ENCODE assay signal across 25 cellular contexts in genomic region chr16:3246876-3247275, GRCh38. TPM values are rescaled to one million over a fixed set of nuclear protein-coding genes. Genes with fewer than 3 reads are reported as not detected.
A peak's percentile ranks its signal among the peaks of the same experiment; 100 is the strongest.
DNase-seq lines count a peak whose midpoint lies in the region; ATAC-seq, FAIRE-seq and TF ChIP-seq lines count a peak whose summit lies in the region.
"Had no signal": no experiment of that assay in that cellular context is flagged by ENCODE, and none has a peak within 500 bp of the region (broad histone marks: within the 10 kb centered on the region; RNA-seq: fewer than 3 reads in every experiment).

No MANE protein-coding gene starts in this region.

- no peaks in the 10 kb centered on the region for H3K36me3 Mint-ChIP-seq in T-helper 17 cell (ENCODE audit: low read depth)
- H3K36me3 Mint-ChIP-seq: CD4-positive, alpha-beta memory T cell had no signal

- H3K4me1 Mint-ChIP-seq in T-helper 17 cell, result peaks cover 2% of the 10 kb centered on the region
- H3K4me1 Mint-ChIP-seq: CD4-positive, alpha-beta memory T cell; H9 had no signal

- no peaks in the 10 kb centered on the region for H3K79me1 ChIP-seq in trophoblast cell (ENCODE audit: low read length)

- CTCF ChIA-PET in HepG2 (lab: Yijun Ruan, JAX; ENCODE audit: low intra/inter-chr PET ratio, low total read pairs), result no interaction called here

- no peak for TF ChIP-seq RAD21 in HepG2 (CRISPR knock-in tag; IDR thresholded peaks at IDR 0.05)

- DNase-seq in HepG2 (ENCODE audit: low spot score), result no peak
- DNase-seq in right lobe of liver, result no peak
- peak; percentile 46 for DNase-seq in kidney
- DNase-seq in trophoblast cell, result no peak
- peak; percentile 10 for DNase-seq in ureter (ENCODE audit: low spot score)
- no peak for DNase-seq in SW480 (ENCODE audit: low spot score)
- DNase-seq in T-helper 17 cell, result no peak
- no peak for DNase-seq in C1 segment of cervical spinal cord (lab: John Stamatoyannopoulos, UW)
- DNase-seq: 8988T; ACHN; AML-193; BE2C; Caco-2; CD4-positive, alpha-beta memory T cell; DMS153; DND-41; GM23248; H9 had no signal

- H4K12ac ChIP-seq in trophoblast cell (ENCODE audit: low read depth, low read length), result no peak overlapping the region

- H3K4ac ChIP-seq in trophoblast cell (ENCODE audit: low read depth, low read length), result no peak overlapping the region

- H3K9me3 ChIP-seq in HepG2 (ENCODE audit: low read length) (no peaks in the 10 kb centered on the region), right lobe of liver (no peaks in the 10 kb centered on the region), kidney (ENCODE audit: control insufficient read depth in 1 of 2, low read length in 2 of 2) (no peaks in the 10 kb centered on the region), trophoblast cell (ENCODE audit: insufficient read depth, low read depth, low read length) (peaks cover 48% of the 10 kb centered on the region), T-helper 17 cell (ENCODE audit: control insufficient read depth, low read length, poor library complexity, severe bottlenecking) (no peaks in the 10 kb centered on the region)
- H3K9me3 ChIP-seq: A549, BE2C, Caco-2 had no signal

- no peak; the same call in 2 of the 3 replicates for ATAC-seq in HepG2
- no peak for ATAC-seq in right lobe of liver
- ATAC-seq in T-helper 17 cell, result no peak
- ATAC-seq: GM12878, HCT116 had no signal

- intact Hi-C loops in HepG2 (cut with micrococcal nuclease; ENCODE audit: unreplicated experiment) (no loop called here), right lobe of liver (cut with DNase I) (no loop called here), kidney (cut with DNase I) (no loop called here)

- POLR2A ChIA-PET in HepG2 (lab: Yijun Ruan, JAX), result interaction anchor here (1.4 to 2.5 kb wide), 4 partner anchors 13 to 49 kb away, joined by 5 to 9 read pairs (median 7); no protein-coding TSS in a partner anchor

- BruUV-seq in HepG2 (replicated peaks; lab: Mats Ljungman, UMichigan), result no TSS peak

- no peak overlapping the region for H2BK5ac ChIP-seq in trophoblast cell (ENCODE audit: low read depth, low read length, poor library complexity)

- peaks cover 34% of the 10 kb centered on the region for H3K27me3 Mint-ChIP-seq in T-helper 17 cell

- no peaks in the 10 kb centered on the region for H4K20me1 ChIP-seq in HepG2 (ENCODE audit: insufficient read depth, low read length)
- H4K20me1 ChIP-seq: BLaER1 treated with 17β-estradiol and CSF1 and Interleukin-3, amounts not matched to agents 10 nM and 100 nM had no signal

- no peak overlapping the region for H3K4me3 Mint-ChIP-seq in T-helper 17 cell
- H3K4me3 Mint-ChIP-seq: CD4-positive, alpha-beta memory T cell; H9 had no signal

- WGBS in HepG2 (ENCODE audit: low lambda C conversion rate), result 95% methylated on average over 4 of the region's 10 CpGs
- WGBS in right lobe of liver (ENCODE audit: insufficient coverage, low coverage, low lambda C conversion rate, missing lambda C conversion rate), result no CpG with 5 or more reads among the region's 10 CpGs
- no CpG with 5 or more reads among the region's 10 CpGs for WGBS in trophoblast cell (ENCODE audit: extremely low coverage, insufficient coverage, insufficient read length)

- no peak overlapping the region for H2AK5ac ChIP-seq in trophoblast cell (ENCODE audit: low read length)

- TF ChIP-seq POLR2A in HepG2 (IDR thresholded peaks at IDR 0.05; ENCODE audit: insufficient read depth in 1 of 2, low read depth in 2 of 2, low read length in 2 of 2), result no peak
- TF ChIP-seq POLR2A in right lobe of liver (IDR thresholded peaks at IDR 0.05), result no peak

- no peak overlapping the region for H2BK12ac ChIP-seq in trophoblast cell (ENCODE audit: low read length)

- in situ Hi-C loops in HepG2 (cut with HindIII; ENCODE audit: extremely low pct_ligation_motif_present, low pct_unique_long_range_greater_than_20kb), result no loop called here

- H3K14ac ChIP-seq in trophoblast cell (ENCODE audit: low read length), result no peak overlapping the region

- H3K9ac ChIP-seq in HepG2 (ENCODE audit: insufficient read depth, low read depth, low read length) (no peak overlapping the region), kidney (ENCODE audit: low read length in 2 of 2) (no peak overlapping the region), trophoblast cell (ENCODE audit: low read length) (no peak overlapping the region)
- H3K9ac ChIP-seq: BLaER1 treated with 17β-estradiol and CSF1 and Interleukin-3, amounts not matched to agents 10 nM and 100 nM; GM23248 had no signal

- no peak overlapping the region for H3K27ac Mint-ChIP-seq in T-helper 17 cell
- H3K27ac Mint-ChIP-seq: H9 had no signal

- H2AFZ ChIP-seq in HepG2 (ENCODE audit: low read length), result no peak overlapping the region
- H2AFZ ChIP-seq in trophoblast cell (ENCODE audit: insufficient read depth, low read length, poor library complexity), result no peak overlapping the region
- H2AFZ ChIP-seq: GM23248 had no signal

- H3K27me3 ChIP-seq in HepG2 (ENCODE audit: control insufficient read depth in 1 of 2, insufficient read depth in 2 of 2, low read length in 2 of 2) (peaks cover 6 to 52% of the 10 kb centered on the region in 2 experiments), right lobe of liver (no peaks in the 10 kb centered on the region), trophoblast cell (ENCODE audit: insufficient read depth, low read length) (no peaks in the 10 kb centered on the region)
- H3K27me3 ChIP-seq: BLaER1 treated with 17β-estradiol and CSF1 and Interleukin-3, amounts not matched to agents 10 nM and 100 nM had no signal

- H4K8ac ChIP-seq in trophoblast cell (ENCODE audit: low read depth, low read length), result no peak overlapping the region

- H3K27ac ChIP-seq in HepG2 (ENCODE audit: extremely low read length, insufficient read depth, low read length) (no peak overlapping the region), right lobe of liver (no peak overlapping the region), kidney (ENCODE audit: low read depth in 2 of 2, low read length in 2 of 2) (no peak overlapping the region), trophoblast cell (ENCODE audit: low read depth, low read length) (no peak overlapping the region)
- H3K27ac ChIP-seq: A549; BLaER1 treated with 17β-estradiol and CSF1 and Interleukin-3, amounts not matched to agents 10 nM and 100 nM; GM23248 had no signal

- H3K18ac ChIP-seq in trophoblast cell (ENCODE audit: low read length), result no peak overlapping the region

- TF ChIP-seq EP300 in HepG2 (IDR thresholded peaks at IDR 0.05; ENCODE audit: low read depth in 2 of 2, low read length in 2 of 2) (no peak), HepG2 (CRISPR knock-in tag; IDR thresholded peaks at IDR 0.05; ENCODE audit: borderline replicate concordance) (no peak)

- H3K36me3 ChIP-seq in HepG2 (replicated peaks in 1 of 2; ENCODE audit: control insufficient read depth in 1 of 2, insufficient read depth in 2 of 2, low read length in 2 of 2) (no peaks in the 10 kb centered on the region), right lobe of liver (no peaks in the 10 kb centered on the region), kidney (ENCODE audit: control insufficient read depth in 1 of 2, insufficient read depth in 2 of 2, low read length in 2 of 2) (no peaks in the 10 kb centered on the region), trophoblast cell (ENCODE audit: control insufficient read depth in 1 of 2, insufficient read depth in 2 of 2, low read length in 2 of 2) (no peaks in the 10 kb centered on the region)
- H3K36me3 ChIP-seq: BE2C; BLaER1 treated with 17β-estradiol and CSF1 and Interleukin-3, amounts not matched to agents 10 nM and 100 nM had no signal

- H3K4me2 ChIP-seq in HepG2 (ENCODE audit: low read depth, low read length) (peak overlapping the region; percentile 68), trophoblast cell (ENCODE audit: low read length) (no peak overlapping the region)
- H3K4me2 ChIP-seq: A549; BLaER1 treated with 17β-estradiol and CSF1 and Interleukin-3, amounts not matched to agents 10 nM and 100 nM had no signal

- H3K4me1 ChIP-seq in HepG2 (ENCODE audit: insufficient read depth, low read length), result peaks cover 37% of the 10 kb centered on the region
- H3K4me1 ChIP-seq in right lobe of liver, result no peaks in the 10 kb centered on the region
- H3K4me1 ChIP-seq in kidney (ENCODE audit: control insufficient read depth in 1 of 2, insufficient read depth in 1 of 2, low read depth in 1 of 2, low read length in 2 of 2), result no peaks in the 10 kb centered on the region
- H3K4me1 ChIP-seq in trophoblast cell (ENCODE audit: control insufficient read depth in 1 of 2, insufficient read depth in 2 of 2, low read length in 2 of 2), result no peaks in the 10 kb centered on the region
- H3K4me1 ChIP-seq: A549, BE2C, Caco-2 had no signal

- no peak overlapping the region for H3K23ac ChIP-seq in trophoblast cell (ENCODE audit: low read length)

- H3K4me3 ChIP-seq in HepG2 (replicated peaks in 1 of 3; ENCODE audit: insufficient read depth in 1 of 3, low read depth in 2 of 3, low read length in 3 of 3), result no peak overlapping the region
- H3K4me3 ChIP-seq in right lobe of liver, result no peak overlapping the region
- H3K4me3 ChIP-seq in kidney (ENCODE audit: low read length in 2 of 2), result no peak overlapping the region
- peak overlapping the region; percentile 20 for H3K4me3 ChIP-seq in trophoblast cell (ENCODE audit: low read depth, low read length)
- H3K4me3 ChIP-seq: A549; BLaER1 treated with 17β-estradiol and CSF1 and Interleukin-3, amounts not matched to agents 10 nM and 100 nM; GM12878; GM23248 had no signal

- TF ChIP-seq CTCF in HepG2 (CRISPR knock-in tag; IDR thresholded peaks at IDR 0.05) (no peak), right lobe of liver (IDR thresholded peaks at IDR 0.05) (no peak), kidney (IDR thresholded peaks at IDR 0.05; ENCODE audit: borderline replicate concordance, extremely low read depth, insufficient read depth) (no peak)

- H3K79me2 ChIP-seq in HepG2 (ENCODE audit: insufficient read depth, low read length), result no peaks in the 10 kb centered on the region
- no peaks in the 10 kb centered on the region for H3K79me2 ChIP-seq in trophoblast cell (ENCODE audit: control insufficient read depth, insufficient read depth, low read length, poor library complexity)

- no peak overlapping the region for H4K91ac ChIP-seq in trophoblast cell (ENCODE audit: low read depth, low read length)

- H2BK120ac ChIP-seq in trophoblast cell (ENCODE audit: insufficient read depth, low read length, poor library complexity), result no peak overlapping the region

- FAIRE-seq in HepG2 (lab: Jason Lieb, UNC) (no peak), kidney (lab: Jason Lieb, UNC) (no peak)
- FAIRE-seq: A549, G401.6, GM12878, GM19239, H1 had no signal

RNA-seq across cellular contexts. Expression of gene MEFV, which starts 9.6 kb away (rescaled TPM):
- total RNA-seq in HepG2 (2016; rRNA removed; fragmentation: Illumina TruSeq; extraction: Trizol), result 0.11 TPM in 1 of 2 replicates, not detected in the other
- total RNA-seq in HepG2 (2016; cell fraction: cytosol; rRNA removed; fragmentation: Illumina TruSeq; extraction: Trizol; ENCODE audit: low read depth), result not detected in 2 replicates
- not detected in 2 replicates for total RNA-seq in HepG2 (2016; cell fraction: insoluble cytoplasmic fraction; rRNA removed; fragmentation: Illumina TruSeq; extraction: Trizol)
- not detected in 2 replicates for total RNA-seq in HepG2 (2016; cell fraction: membrane; rRNA removed; fragmentation: Illumina TruSeq; extraction: Trizol)
- not detected in 2 replicates for total RNA-seq in HepG2 (2016; cell fraction: nucleus; rRNA removed; fragmentation: Illumina TruSeq; extraction: Trizol)
- polyA plus RNA-seq in HepG2 (2011; rRNA removed), result 0.07 and 0.22 TPM in 2 replicates
- 0.01 TPM in 1 of 2 replicates, not detected in the other for polyA plus RNA-seq in HepG2 (2011; cell fraction: cytosol; rRNA removed)
- polyA plus RNA-seq in HepG2 (2011; cell fraction: nucleus; rRNA removed), result 0.07 and 0.16 TPM in 2 replicates
- polyA plus RNA-seq in HepG2 (2012), result 0.09 TPM in 1 of 2 replicates, not detected in the other
- polyA plus RNA-seq in HepG2 (2016; cell fraction: cytosol; fragmentation: Illumina TruSeq; extraction: Trizol; ENCODE audit: low read depth), result not detected in 2 replicates
- 0.15 TPM in 1 of 2 replicates, not detected in the other for polyA plus RNA-seq in HepG2 (2016; cell fraction: insoluble cytoplasmic fraction; fragmentation: Illumina TruSeq; extraction: Trizol; ENCODE audit: low read depth)
- not detected in 2 replicates for polyA plus RNA-seq in HepG2 (2016; cell fraction: membrane; fragmentation: Illumina TruSeq; extraction: Trizol; ENCODE audit: low read depth)
- polyA plus RNA-seq in HepG2 (2016; cell fraction: nucleus; fragmentation: Illumina TruSeq; extraction: Trizol; ENCODE audit: insufficient read depth, low read depth), result not detected in 2 replicates
- polyA minus RNA-seq in HepG2 (2011; rRNA and poly(A)+ RNA removed; ENCODE audit: low replicate concordance), result 0.07 and 0.12 TPM in 2 replicates
- not detected in 2 replicates for polyA minus RNA-seq in HepG2 (2011; cell fraction: cytosol; rRNA and poly(A)+ RNA removed)
- polyA minus RNA-seq in HepG2 (2011; cell fraction: nucleus; rRNA and poly(A)+ RNA removed), result not detected in 2 replicates
- total RNA-seq in right lobe of liver, result 1 to 10 TPM in 3 of 6 experiments, under 1 TPM in 3; 0.66 to 1.7 (median 1.0) TPM
- 4.1 TPM for total RNA-seq in kidney
- not detected for polyA plus RNA-seq in kidney (ENCODE audit: insufficient read depth, low read depth, low replicate concordance)
- polyA plus RNA-seq in trophoblast cell (2013), result 0.04 TPM in 1 of 2 replicates, not detected in the other
- 1.8 TPM for total RNA-seq in ureter
- 1 to 10 TPM in 1 of 2 donors, under 1 TPM in 1; 0.81 to 2.2 TPM for total RNA-seq in T-helper 17 cell
- total RNA-seq: Caco-2, GM23248, H1, H9 had no signal
- polyA plus RNA-seq: A549, GM23248 had no signal

RNA-seq across cellular contexts. Expression of gene ZNF200, which starts 11.9 kb away (rescaled TPM):
- total RNA-seq in HepG2 (2016; rRNA removed; fragmentation: Illumina TruSeq; extraction: Trizol), result 16.5 and 18.0 TPM in 2 replicates
- 3.5 and 3.9 TPM in 2 replicates for total RNA-seq in HepG2 (2016; cell fraction: cytosol; rRNA removed; fragmentation: Illumina TruSeq; extraction: Trizol; ENCODE audit: low read depth)
- total RNA-seq in HepG2 (2016; cell fraction: insoluble cytoplasmic fraction; rRNA removed; fragmentation: Illumina TruSeq; extraction: Trizol), result 15.2 and 18.5 TPM in 2 replicates
- 9.1 and 10.4 TPM in 2 replicates for total RNA-seq in HepG2 (2016; cell fraction: membrane; rRNA removed; fragmentation: Illumina TruSeq; extraction: Trizol)
- total RNA-seq in HepG2 (2016; cell fraction: nucleus; rRNA removed; fragmentation: Illumina TruSeq; extraction: Trizol), result 12.6 and 15.6 TPM in 2 replicates
- polyA plus RNA-seq in HepG2 (2011; rRNA removed), result 3.5 and 4.0 TPM in 2 replicates
- polyA plus RNA-seq in HepG2 (2011; cell fraction: cytosol; rRNA removed), result 1.9 and 2.7 TPM in 2 replicates
- polyA plus RNA-seq in HepG2 (2011; cell fraction: nucleus; rRNA removed), result 7.0 and 8.7 TPM in 2 replicates
- polyA plus RNA-seq in HepG2 (2012), result 4.4 and 6.0 TPM in 2 replicates
- 0.78 TPM in 2 replicates for polyA plus RNA-seq in HepG2 (2016; cell fraction: cytosol; fragmentation: Illumina TruSeq; extraction: Trizol; ENCODE audit: low read depth)
- 14.6 and 15.4 TPM in 2 replicates for polyA plus RNA-seq in HepG2 (2016; cell fraction: insoluble cytoplasmic fraction; fragmentation: Illumina TruSeq; extraction: Trizol; ENCODE audit: low read depth)
- 2.1 and 2.2 TPM in 2 replicates for polyA plus RNA-seq in HepG2 (2016; cell fraction: membrane; fragmentation: Illumina TruSeq; extraction: Trizol; ENCODE audit: low read depth)
- 18.5 and 20.4 TPM in 2 replicates for polyA plus RNA-seq in HepG2 (2016; cell fraction: nucleus; fragmentation: Illumina TruSeq; extraction: Trizol; ENCODE audit: insufficient read depth, low read depth)
- polyA minus RNA-seq in HepG2 (2011; rRNA and poly(A)+ RNA removed; ENCODE audit: low replicate concordance), result 5.2 and 14.9 TPM in 2 replicates
- 4.4 and 4.9 TPM in 2 replicates for polyA minus RNA-seq in HepG2 (2011; cell fraction: cytosol; rRNA and poly(A)+ RNA removed)
- polyA minus RNA-seq in HepG2 (2011; cell fraction: nucleus; rRNA and poly(A)+ RNA removed), result 11.8 and 14.4 TPM in 2 replicates
- 1 to 10 TPM; 1.9 to 4.8 (median 3.5) TPM for total RNA-seq in right lobe of liver
- 9.6 TPM for total RNA-seq in kidney
- polyA plus RNA-seq in kidney (ENCODE audit: insufficient read depth, low read depth, low replicate concordance), result 3.3 TPM
- polyA plus RNA-seq in trophoblast cell (2013), result 3.4 and 3.8 TPM in 2 replicates
- 7.8 TPM for total RNA-seq in ureter
- total RNA-seq in T-helper 17 cell, result 1 to 10 TPM; 3.2 to 4.8 TPM

RNA-seq across cellular contexts. Expression of gene ZNF263, which starts 36.4 kb away (rescaled TPM):
- total RNA-seq in HepG2 (2016; rRNA removed; fragmentation: Illumina TruSeq; extraction: Trizol), result 40.3 and 41.2 TPM in 2 replicates
- total RNA-seq in HepG2 (2016; cell fraction: cytosol; rRNA removed; fragmentation: Illumina TruSeq; extraction: Trizol; ENCODE audit: low read depth), result 5.3 TPM in 2 replicates
- total RNA-seq in HepG2 (2016; cell fraction: insoluble cytoplasmic fraction; rRNA removed; fragmentation: Illumina TruSeq; extraction: Trizol), result 37.2 and 40.1 TPM in 2 replicates
- total RNA-seq in HepG2 (2016; cell fraction: membrane; rRNA removed; fragmentation: Illumina TruSeq; extraction: Trizol), result 18.8 and 22.5 TPM in 2 replicates
- 32.1 and 42.1 TPM in 2 replicates for total RNA-seq in HepG2 (2016; cell fraction: nucleus; rRNA removed; fragmentation: Illumina TruSeq; extraction: Trizol)
- polyA plus RNA-seq in HepG2 (2011; rRNA removed), result 10.2 and 14.7 TPM in 2 replicates
- polyA plus RNA-seq in HepG2 (2011; cell fraction: cytosol; rRNA removed), result 11.3 and 11.7 TPM in 2 replicates
- 31.7 and 37.4 TPM in 2 replicates for polyA plus RNA-seq in HepG2 (2011; cell fraction: nucleus; rRNA removed)
- 19.6 and 24.4 TPM in 2 replicates for polyA plus RNA-seq in HepG2 (2012)
- polyA plus RNA-seq in HepG2 (2016; cell fraction: cytosol; fragmentation: Illumina TruSeq; extraction: Trizol; ENCODE audit: low read depth), result 2.7 TPM in 2 replicates
- 30.0 and 30.7 TPM in 2 replicates for polyA plus RNA-seq in HepG2 (2016; cell fraction: insoluble cytoplasmic fraction; fragmentation: Illumina TruSeq; extraction: Trizol; ENCODE audit: low read depth)
- 9.5 and 9.9 TPM in 2 replicates for polyA plus RNA-seq in HepG2 (2016; cell fraction: membrane; fragmentation: Illumina TruSeq; extraction: Trizol; ENCODE audit: low read depth)
- polyA plus RNA-seq in HepG2 (2016; cell fraction: nucleus; fragmentation: Illumina TruSeq; extraction: Trizol; ENCODE audit: insufficient read depth, low read depth), result 40.2 and 42.2 TPM in 2 replicates
- 17.4 and 17.7 TPM in 2 replicates for polyA minus RNA-seq in HepG2 (2011; rRNA and poly(A)+ RNA removed; ENCODE audit: low replicate concordance)
- 10.1 and 13.1 TPM in 2 replicates for polyA minus RNA-seq in HepG2 (2011; cell fraction: cytosol; rRNA and poly(A)+ RNA removed)
- 38.5 and 50.5 TPM in 2 replicates for polyA minus RNA-seq in HepG2 (2011; cell fraction: nucleus; rRNA and poly(A)+ RNA removed)
- 10 to 100 TPM in 5 of 6 experiments, 1 to 10 TPM in 1; 7.1 to 13.9 (median 11.0) TPM for total RNA-seq in right lobe of liver
- 29.7 TPM for total RNA-seq in kidney
- 14.6 TPM for polyA plus RNA-seq in kidney (ENCODE audit: insufficient read depth, low read depth, low replicate concordance)
- polyA plus RNA-seq in trophoblast cell (2013), result 13.5 and 13.9 TPM in 2 replicates
- 40.3 TPM for total RNA-seq in ureter
- total RNA-seq in T-helper 17 cell, result 10 to 100 TPM; 21.2 to 26.4 TPM

RNA-seq across cellular contexts. Expression of gene TIGD7, which starts 58.4 kb away (rescaled TPM):
- total RNA-seq in HepG2 (2016; rRNA removed; fragmentation: Illumina TruSeq; extraction: Trizol) (not detected in 2 replicates), right lobe of liver (1 to 10 TPM in 4 of 6 experiments, under 1 TPM in 2; 0.56 to 1.9 (median 1.7) TPM), kidney (7.5 TPM), ureter (5.3 TPM), T-helper 17 cell (1 to 10 TPM; 1.9 TPM)
- total RNA-seq in HepG2 (2016; cell fraction: cytosol; rRNA removed; fragmentation: Illumina TruSeq; extraction: Trizol; ENCODE audit: low read depth), result not detected in 2 replicates
- total RNA-seq in HepG2 (2016; cell fraction: insoluble cytoplasmic fraction; rRNA removed; fragmentation: Illumina TruSeq; extraction: Trizol), result not detected in 2 replicates
- total RNA-seq in HepG2 (2016; cell fraction: membrane; rRNA removed; fragmentation: Illumina TruSeq; extraction: Trizol), result not detected in 2 replicates
- total RNA-seq in HepG2 (2016; cell fraction: nucleus; rRNA removed; fragmentation: Illumina TruSeq; extraction: Trizol), result not detected in 2 replicates
- polyA plus RNA-seq in HepG2 (2011; rRNA removed) (not detected in 2 replicates), kidney (ENCODE audit: insufficient read depth, low read depth, low replicate concordance) (4.2 TPM)
- polyA plus RNA-seq in HepG2 (2011; cell fraction: cytosol; rRNA removed), result not detected in 2 replicates
- not detected in 2 replicates for polyA plus RNA-seq in HepG2 (2011; cell fraction: nucleus; rRNA removed)
- polyA plus RNA-seq in HepG2 (2012), result 0.63 and 0.88 TPM in 2 replicates
- polyA plus RNA-seq in HepG2 (2016; cell fraction: cytosol; fragmentation: Illumina TruSeq; extraction: Trizol; ENCODE audit: low read depth), result not detected in 2 replicates
- polyA plus RNA-seq in HepG2 (2016; cell fraction: insoluble cytoplasmic fraction; fragmentation: Illumina TruSeq; extraction: Trizol; ENCODE audit: low read depth), result not detected in 2 replicates
- polyA plus RNA-seq in HepG2 (2016; cell fraction: membrane; fragmentation: Illumina TruSeq; extraction: Trizol; ENCODE audit: low read depth), result not detected in 2 replicates
- polyA plus RNA-seq in HepG2 (2016; cell fraction: nucleus; fragmentation: Illumina TruSeq; extraction: Trizol; ENCODE audit: insufficient read depth, low read depth), result not detected in 2 replicates
- 0.08 and 2.2 TPM in 2 replicates for polyA minus RNA-seq in HepG2 (2011; rRNA and poly(A)+ RNA removed; ENCODE audit: low replicate concordance)
- not detected in 2 replicates for polyA minus RNA-seq in HepG2 (2011; cell fraction: cytosol; rRNA and poly(A)+ RNA removed)
- polyA minus RNA-seq in HepG2 (2011; cell fraction: nucleus; rRNA and poly(A)+ RNA removed), result not detected in 2 replicates
- polyA plus RNA-seq in trophoblast cell (2013), result 1.8 and 2.1 TPM in 2 replicates

RNA-seq across cellular contexts. Expression of gene ZNF75A, which starts 58.4 kb away (rescaled TPM):
- total RNA-seq in HepG2 (2016; rRNA removed; fragmentation: Illumina TruSeq; extraction: Trizol) (1.3 and 2.1 TPM in 2 replicates), right lobe of liver (10 to 100 TPM in 4 of 6 experiments, 1 to 10 TPM in 2; 7.5 to 11.5 (median 10.5) TPM), kidney (41.3 TPM), ureter (36.7 TPM), T-helper 17 cell (10 to 100 TPM; 26.3 to 28.1 TPM)
- 1.1 TPM in 2 replicates for total RNA-seq in HepG2 (2016; cell fraction: cytosol; rRNA removed; fragmentation: Illumina TruSeq; extraction: Trizol; ENCODE audit: low read depth)
- 1.2 and 2.0 TPM in 2 replicates for total RNA-seq in HepG2 (2016; cell fraction: insoluble cytoplasmic fraction; rRNA removed; fragmentation: Illumina TruSeq; extraction: Trizol)
- 0.31 and 0.77 TPM in 2 replicates for total RNA-seq in HepG2 (2016; cell fraction: membrane; rRNA removed; fragmentation: Illumina TruSeq; extraction: Trizol)
- total RNA-seq in HepG2 (2016; cell fraction: nucleus; rRNA removed; fragmentation: Illumina TruSeq; extraction: Trizol), result 4.0 and 4.9 TPM in 2 replicates
- polyA plus RNA-seq in HepG2 (2011; rRNA removed) (1.4 and 2.0 TPM in 2 replicates), kidney (ENCODE audit: insufficient read depth, low read depth, low replicate concordance) (14.3 TPM)
- polyA plus RNA-seq in HepG2 (2011; cell fraction: cytosol; rRNA removed), result 0.43 and 0.59 TPM in 2 replicates
- polyA plus RNA-seq in HepG2 (2011; cell fraction: nucleus; rRNA removed), result 3.0 and 4.0 TPM in 2 replicates
- polyA plus RNA-seq in HepG2 (2012), result 2.2 and 2.8 TPM in 2 replicates
- polyA plus RNA-seq in HepG2 (2016; cell fraction: cytosol; fragmentation: Illumina TruSeq; extraction: Trizol; ENCODE audit: low read depth), result 0.19 and 0.28 TPM in 2 replicates
- 0.53 and 0.94 TPM in 2 replicates for polyA plus RNA-seq in HepG2 (2016; cell fraction: insoluble cytoplasmic fraction; fragmentation: Illumina TruSeq; extraction: Trizol; ENCODE audit: low read depth)
- polyA plus RNA-seq in HepG2 (2016; cell fraction: membrane; fragmentation: Illumina TruSeq; extraction: Trizol; ENCODE audit: low read depth), result 0.18 and 0.56 TPM in 2 replicates
- 7.5 and 9.8 TPM in 2 replicates for polyA plus RNA-seq in HepG2 (2016; cell fraction: nucleus; fragmentation: Illumina TruSeq; extraction: Trizol; ENCODE audit: insufficient read depth, low read depth)
- polyA minus RNA-seq in HepG2 (2011; rRNA and poly(A)+ RNA removed; ENCODE audit: low replicate concordance), result 1.4 and 8.3 TPM in 2 replicates
- 0.40 and 0.70 TPM in 2 replicates for polyA minus RNA-seq in HepG2 (2011; cell fraction: cytosol; rRNA and poly(A)+ RNA removed)
- 8.1 and 9.4 TPM in 2 replicates for polyA minus RNA-seq in HepG2 (2011; cell fraction: nucleus; rRNA and poly(A)+ RNA removed)
- polyA plus RNA-seq in trophoblast cell (2013), result 17.4 and 17.5 TPM in 2 replicates

Comparison
In these comparisons a context has a peak if more than half of its experiments do, and no peak if none do; other contexts are left out.
1. DNase-seq: peak in kidney (single experiment) and ureter (single experiment); none in HepG2 (single experiment), right lobe of liver (0 of 3), trophoblast cell (0 of 2), SW480 (single experiment), T-helper 17 cell (0 of 3) and C1 segment of cervical spinal cord (0 of 14).